In genomic region chr4:26877946-26878345, GRCh38 we compare ENCODE assay signal across 1 cellular context.
TF ChIP-seq lines count a peak whose summit lies in the region.

No MANE protein-coding gene starts in this region.

TF ChIP-seq in WTC11, 78 proteins besides CTCF, POLR2A, EP300 and RAD21 (continued from another document):
- TF ChIP-seq ZNF281 (CRISPR knock-in tag; IDR thresholded peaks at IDR 0.05), result no peak
- no peak for TF ChIP-seq TCF7 (CRISPR knock-in tag; IDR thresholded peaks at IDR 0.05; ENCODE audit: low read depth)
- no peak for TF ChIP-seq ATF2 (CRISPR knock-in tag; IDR thresholded peaks at IDR 0.05; ENCODE audit: borderline replicate concordance, low read depth)
- TF ChIP-seq E2F4 (CRISPR knock-in tag; IDR thresholded peaks at IDR 0.05; ENCODE audit: borderline replicate concordance, low read depth), result no peak
- TF ChIP-seq ATF6 (CRISPR knock-in tag; IDR thresholded peaks at IDR 0.05), result no peak
- no peak for TF ChIP-seq SMAD4 (CRISPR knock-in tag; IDR thresholded peaks at IDR 0.05)
